In the genomic region with DNA sequence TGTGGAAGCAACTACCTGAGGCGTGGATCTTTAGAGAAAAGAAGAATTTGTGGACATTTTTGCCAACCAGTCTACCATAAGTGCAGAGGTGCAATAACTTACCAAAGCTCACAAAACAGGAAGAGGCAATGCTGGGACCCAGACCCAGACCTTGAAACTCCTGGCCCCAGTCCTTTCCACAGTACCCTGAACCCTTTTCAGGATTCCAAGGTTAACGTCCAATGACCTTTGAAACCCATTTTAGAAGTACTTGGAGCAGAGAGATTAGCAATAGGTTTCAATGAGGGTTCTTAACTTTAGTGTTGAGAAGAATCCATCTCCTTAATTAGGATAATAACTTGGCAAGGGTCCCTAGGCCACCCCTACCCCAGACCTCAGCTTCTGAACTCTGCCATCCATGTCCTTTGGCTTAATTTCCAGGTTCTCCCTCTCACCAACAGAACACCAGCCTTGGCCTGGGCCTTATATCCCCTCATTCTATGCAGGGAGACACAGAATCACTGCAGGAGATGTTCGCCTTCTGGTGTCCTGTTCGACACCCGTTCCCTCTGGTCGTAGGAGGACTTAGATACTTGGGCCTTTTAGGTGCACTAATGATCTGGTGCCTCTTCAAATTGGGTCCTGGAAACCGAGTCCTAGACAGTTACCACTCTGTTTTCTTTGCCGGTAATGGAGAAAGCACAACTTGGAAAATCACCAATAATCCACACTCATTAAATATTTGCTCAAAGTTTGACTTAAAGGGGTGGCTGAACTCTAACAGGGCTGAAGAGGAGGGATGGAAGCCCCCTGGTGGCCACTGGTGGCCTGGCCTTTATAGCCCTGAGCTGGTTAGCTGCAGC, we compare ENCODE assay signal across 1 cellular context.
TF ChIP-seq lines count a peak whose summit lies in the region.

No MANE protein-coding gene starts in this region.

TF ChIP-seq in HepG2, 621 proteins besides CTCF, POLR2A, EP300 and RAD21 (continued from another document and continues in another):
- TF ChIP-seq, protein P1, sequence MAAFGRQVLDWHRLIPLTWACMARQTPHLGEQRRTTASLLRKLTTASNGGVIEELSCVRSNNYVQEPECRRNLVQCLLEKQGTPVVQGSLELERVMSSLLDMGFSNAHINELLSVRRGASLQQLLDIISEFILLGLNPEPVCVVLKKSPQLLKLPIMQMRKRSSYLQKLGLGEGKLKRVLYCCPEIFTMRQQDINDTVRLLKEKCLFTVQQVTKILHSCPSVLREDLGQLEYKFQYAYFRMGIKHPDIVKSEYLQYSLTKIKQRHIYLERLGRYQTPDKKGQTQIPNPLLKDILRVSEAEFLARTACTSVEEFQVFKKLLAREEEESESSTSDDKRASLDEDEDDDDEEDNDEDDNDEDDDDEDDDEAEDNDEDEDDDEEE (CRISPR knock-in tag; IDR thresholded peaks at IDR 0.05) = 0 out of 2 replicates have a peak, but pooled peaks have one; percentile 40
- TF ChIP-seq, protein P2, sequence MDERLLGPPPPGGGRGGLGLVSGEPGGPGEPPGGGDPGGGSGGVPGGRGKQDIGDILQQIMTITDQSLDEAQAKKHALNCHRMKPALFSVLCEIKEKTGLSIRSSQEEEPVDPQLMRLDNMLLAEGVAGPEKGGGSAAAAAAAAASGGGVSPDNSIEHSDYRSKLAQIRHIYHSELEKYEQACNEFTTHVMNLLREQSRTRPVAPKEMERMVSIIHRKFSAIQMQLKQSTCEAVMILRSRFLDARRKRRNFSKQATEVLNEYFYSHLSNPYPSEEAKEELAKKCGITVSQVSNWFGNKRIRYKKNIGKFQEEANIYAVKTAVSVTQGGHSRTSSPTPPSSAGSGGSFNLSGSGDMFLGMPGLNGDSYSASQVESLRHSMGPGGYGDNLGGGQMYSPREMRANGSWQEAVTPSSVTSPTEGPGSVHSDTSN (CRISPR knock-in tag; IDR thresholded peaks at IDR 0.05) = no peak
- TF ChIP-seq ZNF816 (CRISPR knock-in tag; IDR thresholded peaks at IDR 0.05; ENCODE audit: borderline replicate concordance) (no peak), LCORL (IDR thresholded peaks at IDR 0.05) (no peak), LCORL (CRISPR knock-in tag; IDR thresholded peaks at IDR 0.05) (no peak), RBM22 (optimal IDR thresholded peaks at IDR 0.05; ENCODE audit: low read length) (no peak), NR2C2 (CRISPR knock-in tag; IDR thresholded peaks at IDR 0.05; ENCODE audit: borderline replicate concordance) (peak; percentile 28; the same call in 1 of the 2 replicates), ZFP1 (CRISPR knock-in tag; IDR thresholded peaks at IDR 0.05) (no peak), FOXO1 (CRISPR knock-in tag; IDR thresholded peaks at IDR 0.05) (peak; percentile 10; the same call in 1 of the 2 replicates), GABPA (IDR thresholded peaks at IDR 0.05; ENCODE audit: low read depth, low read length) (no peak), GABPA (CRISPR knock-in tag; IDR thresholded peaks at IDR 0.05; ENCODE audit: low read depth) (no peak), ARHGAP35 (CRISPR knock-in tag; IDR thresholded peaks at IDR 0.05; ENCODE audit: borderline replicate concordance) (no peak), ZNF441 (CRISPR knock-in tag; IDR thresholded peaks at IDR 0.05; ENCODE audit: borderline replicate concordance) (0 out of 2 replicates have a peak, but pooled peaks have one; percentile 35), SMC3 (IDR thresholded peaks at IDR 0.05; ENCODE audit: low read length) (peak; percentile 99), HNRNPH1 (optimal IDR thresholded peaks at IDR 0.05; ENCODE audit: low read depth, low read length) (no peak), CBX1 (IDR thresholded peaks at IDR 0.05; ENCODE audit: low read depth) (peak; percentile 44), ZNF564 (CRISPR knock-in tag; IDR thresholded peaks at IDR 0.05) (no peak), ZNF563 (CRISPR knock-in tag; IDR thresholded peaks at IDR 0.05) (no peak), ZNF605 (CRISPR knock-in tag; IDR thresholded peaks at IDR 0.05) (peak; percentile 74), ZNF282 (IDR thresholded peaks at IDR 0.05; ENCODE audit: partially characterized antibody) (no peak), NAIF1 (CRISPR knock-in tag; IDR thresholded peaks at IDR 0.05; ENCODE audit: borderline replicate concordance) (no peak), MEIS2 (CRISPR knock-in tag; IDR thresholded peaks at IDR 0.05) (no peak), ZNF121 (CRISPR knock-in tag; IDR thresholded peaks at IDR 0.05) (no peak), ZSCAN9 (CRISPR knock-in tag; IDR thresholded peaks at IDR 0.05; ENCODE audit: borderline replicate concordance) (peak; percentile 70), ZBTB8A (CRISPR knock-in tag; IDR thresholded peaks at IDR 0.05; ENCODE audit: borderline replicate concordance, low read depth) (no peak), ZNF510 (CRISPR knock-in tag; IDR thresholded peaks at IDR 0.05; ENCODE audit: low read depth) (peak; percentile 59; the same call in 1 of the 2 replicates), XBP1 (CRISPR knock-in tag; IDR thresholded peaks at IDR 0.05) (no peak), MXD4 (CRISPR knock-in tag; IDR thresholded peaks at IDR 0.05) (0 out of 2 replicates have a peak, but pooled peaks have one; percentile 39), ZNF24 (IDR thresholded peaks at IDR 0.05) (no peak), ZBTB1 (CRISPR knock-in tag; IDR thresholded peaks at IDR 0.05; ENCODE audit: borderline replicate concordance) (no peak), EZH2 (conservative IDR thresholded peaks at IDR 0.05; ENCODE audit: low read depth, low read length) (no peak), NR2F1 (CRISPR knock-in tag; IDR thresholded peaks at IDR 0.05) (peak in 1 of 2 experiments; percentile 45; a peak in 1 of 4 replicates), ATAD3A (CRISPR knock-in tag; IDR thresholded peaks at IDR 0.05) (no peak), BRCA1 (CRISPR knock-in tag; IDR thresholded peaks at IDR 0.05) (no peak), KDM5B (CRISPR knock-in tag; IDR thresholded peaks at IDR 0.05; ENCODE audit: borderline replicate concordance) (no peak), ZNF546 (CRISPR knock-in tag; conservative IDR thresholded peaks at IDR 0.05) (no peak), CEBPB (IDR thresholded peaks at IDR 0.05; ENCODE audit: borderline replicate concordance, low read depth, low read length) (no peak), ZSCAN29 (CRISPR knock-in tag; conservative IDR thresholded peaks at IDR 0.05) (peak; percentile 50; the same call in 1 of the 2 replicates), SOX13 (IDR thresholded peaks at IDR 0.05) (no peak), SOX13 (CRISPR knock-in tag; conservative IDR thresholded peaks at IDR 0.05 in 1 of 2, IDR thresholded peaks at IDR 0.05 in 1 of 2) (peak in 1 of 2 experiments; percentile 63; a peak in 2 of 4 replicates), ZBTB7B (CRISPR knock-in tag; IDR thresholded peaks at IDR 0.05) (0 out of 2 replicates have a peak, but pooled peaks have one; percentile 73), ZNF749 (CRISPR knock-in tag; IDR thresholded peaks at IDR 0.05; ENCODE audit: borderline replicate concordance) (no peak), NONO (IDR thresholded peaks at IDR 0.05) (no peak), NONO (CRISPR knock-in tag; conservative IDR thresholded peaks at IDR 0.05) (peak; percentile 39; the same call in 1 of the 2 replicates), THAP11 (CRISPR knock-in tag; IDR thresholded peaks at IDR 0.05) (0 out of 2 replicates have a peak, but pooled peaks have one; percentile 31), FOXC1 (CRISPR knock-in tag; IDR thresholded peaks at IDR 0.05; ENCODE audit: borderline replicate concordance) (peak; percentile 74; the same call in 1 of the 2 replicates), ZNF33B (CRISPR knock-in tag; IDR thresholded peaks at IDR 0.05) (no peak), KDM3A (CRISPR knock-in tag; IDR thresholded peaks at IDR 0.05; ENCODE audit: low read depth) (no peak), GTF2F1 (IDR thresholded peaks at IDR 0.05; ENCODE audit: low read length) (no peak)
- TF ChIP-seq, protein P3, sequence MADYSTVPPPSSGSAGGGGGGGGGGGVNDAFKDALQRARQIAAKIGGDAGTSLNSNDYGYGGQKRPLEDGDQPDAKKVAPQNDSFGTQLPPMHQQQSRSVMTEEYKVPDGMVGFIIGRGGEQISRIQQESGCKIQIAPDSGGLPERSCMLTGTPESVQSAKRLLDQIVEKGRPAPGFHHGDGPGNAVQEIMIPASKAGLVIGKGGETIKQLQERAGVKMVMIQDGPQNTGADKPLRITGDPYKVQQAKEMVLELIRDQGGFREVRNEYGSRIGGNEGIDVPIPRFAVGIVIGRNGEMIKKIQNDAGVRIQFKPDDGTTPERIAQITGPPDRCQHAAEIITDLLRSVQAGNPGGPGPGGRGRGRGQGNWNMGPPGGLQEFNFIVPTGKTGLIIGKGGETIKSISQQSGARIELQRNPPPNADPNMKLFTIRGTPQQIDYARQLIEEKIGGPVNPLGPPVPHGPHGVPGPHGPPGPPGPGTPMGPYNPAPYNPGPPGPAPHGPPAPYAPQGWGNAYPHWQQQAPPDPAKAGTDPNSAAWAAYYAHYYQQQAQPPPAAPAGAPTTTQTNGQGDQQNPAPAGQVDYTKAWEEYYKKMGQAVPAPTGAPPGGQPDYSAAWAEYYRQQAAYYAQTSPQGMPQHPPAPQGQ (CRISPR knock-in tag; IDR thresholded peaks at IDR 0.05; ENCODE audit: borderline replicate concordance) = no peak
- TF ChIP-seq, protein P4, sequence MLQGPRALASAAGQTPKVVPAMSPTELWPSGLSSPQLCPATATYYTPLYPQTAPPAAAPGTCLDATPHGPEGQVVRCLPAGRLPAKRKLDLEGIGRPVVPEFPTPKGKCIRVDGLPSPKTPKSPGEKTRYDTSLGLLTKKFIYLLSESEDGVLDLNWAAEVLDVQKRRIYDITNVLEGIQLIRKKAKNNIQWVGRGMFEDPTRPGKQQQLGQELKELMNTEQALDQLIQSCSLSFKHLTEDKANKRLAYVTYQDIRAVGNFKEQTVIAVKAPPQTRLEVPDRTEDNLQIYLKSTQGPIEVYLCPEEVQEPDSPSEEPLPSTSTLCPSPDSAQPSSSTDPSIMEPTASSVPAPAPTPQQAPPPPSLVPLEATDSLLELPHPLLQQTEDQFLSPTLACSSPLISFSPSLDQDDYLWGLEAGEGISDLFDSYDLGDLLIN (CRISPR knock-in tag; IDR thresholded peaks at IDR 0.05; ENCODE audit: borderline replicate concordance) = no peak
- TF ChIP-seq, protein P5, sequence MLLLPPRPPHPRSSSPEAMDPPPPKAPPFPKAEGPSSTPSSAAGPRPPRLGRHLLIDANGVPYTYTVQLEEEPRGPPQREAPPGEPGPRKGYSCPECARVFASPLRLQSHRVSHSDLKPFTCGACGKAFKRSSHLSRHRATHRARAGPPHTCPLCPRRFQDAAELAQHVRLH (CRISPR knock-in tag; IDR thresholded peaks at IDR 0.05; ENCODE audit: borderline replicate concordance, low read depth) = peak; percentile 81; the same call in 1 of the 2 replicates
- TF ChIP-seq, protein P6, sequence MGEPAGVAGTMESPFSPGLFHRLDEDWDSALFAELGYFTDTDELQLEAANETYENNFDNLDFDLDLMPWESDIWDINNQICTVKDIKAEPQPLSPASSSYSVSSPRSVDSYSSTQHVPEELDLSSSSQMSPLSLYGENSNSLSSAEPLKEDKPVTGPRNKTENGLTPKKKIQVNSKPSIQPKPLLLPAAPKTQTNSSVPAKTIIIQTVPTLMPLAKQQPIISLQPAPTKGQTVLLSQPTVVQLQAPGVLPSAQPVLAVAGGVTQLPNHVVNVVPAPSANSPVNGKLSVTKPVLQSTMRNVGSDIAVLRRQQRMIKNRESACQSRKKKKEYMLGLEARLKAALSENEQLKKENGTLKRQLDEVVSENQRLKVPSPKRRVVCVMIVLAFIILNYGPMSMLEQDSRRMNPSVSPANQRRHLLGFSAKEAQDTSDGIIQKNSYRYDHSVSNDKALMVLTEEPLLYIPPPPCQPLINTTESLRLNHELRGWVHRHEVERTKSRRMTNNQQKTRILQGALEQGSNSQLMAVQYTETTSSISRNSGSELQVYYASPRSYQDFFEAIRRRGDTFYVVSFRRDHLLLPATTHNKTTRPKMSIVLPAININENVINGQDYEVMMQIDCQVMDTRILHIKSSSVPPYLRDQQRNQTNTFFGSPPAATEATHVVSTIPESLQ (CRISPR knock-in tag; conservative IDR thresholded peaks at IDR 0.05) = 0 out of 2 replicates have a peak, but pooled peaks have one; percentile 78
- TF ChIP-seq, protein P7, sequence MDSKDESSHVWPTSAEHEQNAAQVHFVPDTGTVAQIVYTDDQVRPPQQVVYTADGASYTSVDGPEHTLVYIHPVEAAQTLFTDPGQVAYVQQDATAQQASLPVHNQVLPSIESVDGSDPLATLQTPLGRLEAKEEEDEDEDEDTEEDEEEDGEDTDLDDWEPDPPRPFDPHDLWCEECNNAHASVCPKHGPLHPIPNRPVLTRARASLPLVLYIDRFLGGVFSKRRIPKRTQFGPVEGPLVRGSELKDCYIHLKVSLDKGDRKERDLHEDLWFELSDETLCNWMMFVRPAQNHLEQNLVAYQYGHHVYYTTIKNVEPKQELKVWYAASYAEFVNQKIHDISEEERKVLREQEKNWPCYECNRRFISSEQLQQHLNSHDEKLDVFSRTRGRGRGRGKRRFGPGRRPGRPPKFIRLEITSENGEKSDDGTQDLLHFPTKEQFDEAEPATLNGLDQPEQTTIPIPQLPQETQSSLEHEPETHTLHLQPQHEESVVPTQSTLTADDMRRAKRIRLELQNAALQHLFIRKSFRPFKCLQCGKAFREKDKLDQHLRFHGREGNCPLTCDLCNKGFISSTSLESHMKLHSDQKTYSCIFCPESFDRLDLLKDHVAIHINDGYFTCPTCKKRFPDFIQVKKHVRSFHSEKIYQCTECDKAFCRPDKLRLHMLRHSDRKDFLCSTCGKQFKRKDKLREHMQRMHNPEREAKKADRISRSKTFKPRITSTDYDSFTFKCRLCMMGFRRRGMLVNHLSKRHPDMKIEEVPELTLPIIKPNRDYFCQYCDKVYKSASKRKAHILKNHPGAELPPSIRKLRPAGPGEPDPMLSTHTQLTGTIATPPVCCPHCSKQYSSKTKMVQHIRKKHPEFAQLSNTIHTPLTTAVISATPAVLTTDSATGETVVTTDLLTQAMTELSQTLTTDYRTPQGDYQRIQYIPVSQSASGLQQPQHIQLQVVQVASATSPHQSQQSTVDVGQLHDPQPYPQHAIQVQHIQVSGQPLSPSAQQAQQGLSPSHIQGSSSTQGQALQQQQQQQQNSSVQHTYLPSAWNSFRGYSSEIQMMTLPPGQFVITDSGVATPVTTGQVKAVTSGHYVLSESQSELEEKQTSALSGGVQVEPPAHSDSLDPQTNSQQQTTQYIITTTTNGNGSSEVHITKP (CRISPR knock-in tag; IDR thresholded peaks at IDR 0.05; ENCODE audit: low read depth) = peak; percentile 52
